ENCODE assay signal across 8 cellular contexts in genomic region chr12:122896662-122897061, GRCh38. TPM values are rescaled to one million over a fixed set of nuclear protein-coding genes. Genes with fewer than 3 reads are reported as not detected.
DNase-seq lines count a peak whose midpoint lies in the region; ATAC-seq, FAIRE-seq and TF ChIP-seq lines count a peak whose summit lies in the region.

No MANE protein-coding gene starts in this region.

- no peak for DNase-seq in CD8-positive, alpha-beta memory T cell
- DNase-seq in colonic mucosa (no peak), GM12891 (ENCODE audit: insufficient read length, low spot score) (no peak), NCI-H774 (lab: John Stamatoyannopoulos, UW) (no peak), NCI-H187 treated with DMSO at 0.1 percent for 48 hours (lab: John Stamatoyannopoulos, UW) (no peak)

- H3F3A ChIP-seq in Loucy (ENCODE audit: low read depth) = peaks cover 13% of the 10 kb centered on the region

- no peaks in the 10 kb centered on the region for H3K9me2 ChIP-seq in Loucy (replicated peaks; ENCODE audit: low read depth, low read length)

- no peaks in the 10 kb centered on the region for H3K27me3 ChIP-seq in CD8-positive, alpha-beta memory T cell (ENCODE audit: insufficient read depth, low read length, poor library complexity, severe bottlenecking)
- H3K27me3 ChIP-seq in Loucy (ENCODE audit: insufficient read depth, low read length, poor library complexity, severe bottlenecking) (no peaks in the 10 kb centered on the region), colonic mucosa (no peaks in the 10 kb centered on the region), neutrophil (no peaks in the 10 kb centered on the region)

- peak overlapping the region; percentile 94 for H3K4me3 ChIP-seq in CD8-positive, alpha-beta memory T cell (ENCODE audit: low read length)
- H3K4me3 ChIP-seq in Loucy (ENCODE audit: low read length, poor library complexity, severe bottlenecking) (no peak overlapping the region), colonic mucosa (no peak overlapping the region), neutrophil (ENCODE audit: low read depth in 1 of 2, low read length in 1 of 2) (no peak overlapping the region)

- no peaks in the 10 kb centered on the region for H3K36me3 ChIP-seq in CD8-positive, alpha-beta memory T cell (ENCODE audit: insufficient read depth, low read length)
- H3K36me3 ChIP-seq in Loucy (ENCODE audit: insufficient read depth, low read length) (no peaks in the 10 kb centered on the region), colonic mucosa (no peaks in the 10 kb centered on the region), neutrophil (no peaks in the 10 kb centered on the region)

- intact Hi-C loops in colonic mucosa (cut with DNase I) = no loop called here

- CTCF ChIA-PET in CD8-positive, alpha-beta memory T cell (lab: Charles Lee) = interaction anchor here (0.8 to 6.7 kb wide), 7 partner anchors 11 to 61 kb away, joined by 3 to 43 read pairs (median 3); no protein-coding TSS in a partner anchor

- H3K4me3 Mint-ChIP-seq in CD8-positive, alpha-beta memory T cell = peak overlapping the region; percentile 85 to 99 (median 94)

- H3K4me2 ChIP-seq in Loucy (ENCODE audit: low read depth, low read length, poor library complexity, severe bottlenecking) = peak overlapping the region; percentile 94

- H3K4me1 ChIP-seq in CD8-positive, alpha-beta memory T cell (ENCODE audit: insufficient read depth, low read length) = peaks cover 91% of the 10 kb centered on the region
- H3K4me1 ChIP-seq in Loucy (ENCODE audit: insufficient read depth, low read length, poor library complexity, severe bottlenecking) (peaks cover 36% of the 10 kb centered on the region), colonic mucosa (peaks cover 5% of the 10 kb centered on the region), neutrophil (ENCODE audit: control insufficient read depth in 1 of 2, insufficient read depth in 1 of 2, low read depth in 1 of 2, low read length in 1 of 2) (peaks cover 41 to 46% of the 10 kb centered on the region in 2 experiments)

- H3K9ac ChIP-seq in Loucy (ENCODE audit: low read depth, low read length, poor library complexity, severe bottlenecking) (no peak overlapping the region), colonic mucosa (ENCODE audit: low read depth in 2 of 2, low read length in 2 of 2) (no peak overlapping the region)

- H3K27ac ChIP-seq in CD8-positive, alpha-beta memory T cell (ENCODE audit: low read depth, low read length) = peak overlapping the region; percentile 91
- H3K27ac ChIP-seq in colonic mucosa (peak overlapping the region; percentile 72), neutrophil (peak overlapping the region; percentile 98)

- peaks cover 0 to 5% of the 10 kb centered on the region in 2 donors for H3K27me3 Mint-ChIP-seq in CD8-positive, alpha-beta memory T cell

- H3K9me3 Mint-ChIP-seq in CD8-positive, alpha-beta memory T cell = peaks cover 0 to 5% (median 2%) of the 10 kb centered on the region in 5 donors

- H3K9me3 ChIP-seq in CD8-positive, alpha-beta memory T cell (ENCODE audit: low read length) = no peaks in the 10 kb centered on the region
- H3K9me3 ChIP-seq in Loucy (ENCODE audit: insufficient read depth, low read depth, low read length) (no peaks in the 10 kb centered on the region), colonic mucosa (no peaks in the 10 kb centered on the region), neutrophil (no peaks in the 10 kb centered on the region)

- FAIRE-seq in GM12891 (lab: Jason Lieb, UNC) = no peak

- POLR2A ChIA-PET in CD8-positive, alpha-beta memory T cell (lab: Charles Lee) = interaction anchor here (2.1 to 3.0 kb wide), 3 partner anchors 8 to 336 kb away, joined by 8 to 14 read pairs (median 11); partner anchors contain the start of genes MPHOSPH9 and MTRFR

- H2AFZ ChIP-seq in Loucy (ENCODE audit: low read length) = no peak overlapping the region

- peaks cover 17% of the 10 kb centered on the region for H4K20me1 ChIP-seq in Loucy (ENCODE audit: insufficient read depth, low read length, poor library complexity, severe bottlenecking)

- H3K27ac Mint-ChIP-seq in CD8-positive, alpha-beta memory T cell = peak overlapping the region; percentile 94 to 100 (median 99)

- TF ChIP-seq CTCF in Loucy (conservative IDR thresholded peaks at IDR 0.05; ENCODE audit: low read length) = no peak
- TF ChIP-seq CTCF in colonic mucosa (IDR thresholded peaks at IDR 0.05) = no peak
- no peak for TF ChIP-seq CTCF in neutrophil (IDR thresholded peaks at IDR 0.05)

- peaks cover 79 to 95% (median 94%) of the 10 kb centered on the region in 3 donors for H3K4me1 Mint-ChIP-seq in CD8-positive, alpha-beta memory T cell

- peaks cover 48% of the 10 kb centered on the region for H3K79me2 ChIP-seq in Loucy (ENCODE audit: insufficient read depth, low read length)

- no peak for ATAC-seq in GM19324 (IDR thresholded peaks at IDR 0.05; ENCODE audit: low FRiP score, unreplicated experiment)

- H3K36me3 Mint-ChIP-seq in CD8-positive, alpha-beta memory T cell = peaks cover 0 to 26% (median 0%) of the 10 kb centered on the region in 3 donors

- TF ChIP-seq POLR2A in GM12891 (IDR thresholded peaks at IDR 0.05; ENCODE audit: low read depth, low read length) = no peak

TF ChIP-seq in GM12891, 5 proteins besides CTCF, POLR2A, EP300 and RAD21:
- no peak for TF ChIP-seq TAF1 (IDR thresholded peaks at IDR 0.05; ENCODE audit: low read depth, low read length)
- no peak for TF ChIP-seq PAX5 (IDR thresholded peaks at IDR 0.05; ENCODE audit: insufficient read depth, low read length, severe bottlenecking)
- no peak for TF ChIP-seq POU2F2 (IDR thresholded peaks at IDR 0.05; ENCODE audit: low read depth, low read length)
- TF ChIP-seq POLR2AphosphoS5 (IDR thresholded peaks at IDR 0.05; ENCODE audit: low read depth, low read length) = no peak
- TF ChIP-seq SPI1 (IDR thresholded peaks at IDR 0.05; ENCODE audit: low read depth, low read length) = no peak
TF ChIP-seq in GM12891: peak in this region for 0.

RNA-seq across cellular contexts. Expression of gene VPS37B, which starts 0.7 kb away (rescaled TPM):
- total RNA-seq in CD8-positive, alpha-beta memory T cell = 10 to 100 TPM; 19.3 to 19.9 TPM
- 30.6 TPM for polyA plus RNA-seq in CD8-positive, alpha-beta memory T cell
- total RNA-seq in colonic mucosa = 10 to 100 TPM; 64.8 to 73.5 TPM
- polyA plus RNA-seq in GM12891 (2012; ENCODE audit: low read depth, missing spikeins) = 20.8 TPM
